9 cellular contexts compared by ENCODE assay signal in the genomic region with DNA sequence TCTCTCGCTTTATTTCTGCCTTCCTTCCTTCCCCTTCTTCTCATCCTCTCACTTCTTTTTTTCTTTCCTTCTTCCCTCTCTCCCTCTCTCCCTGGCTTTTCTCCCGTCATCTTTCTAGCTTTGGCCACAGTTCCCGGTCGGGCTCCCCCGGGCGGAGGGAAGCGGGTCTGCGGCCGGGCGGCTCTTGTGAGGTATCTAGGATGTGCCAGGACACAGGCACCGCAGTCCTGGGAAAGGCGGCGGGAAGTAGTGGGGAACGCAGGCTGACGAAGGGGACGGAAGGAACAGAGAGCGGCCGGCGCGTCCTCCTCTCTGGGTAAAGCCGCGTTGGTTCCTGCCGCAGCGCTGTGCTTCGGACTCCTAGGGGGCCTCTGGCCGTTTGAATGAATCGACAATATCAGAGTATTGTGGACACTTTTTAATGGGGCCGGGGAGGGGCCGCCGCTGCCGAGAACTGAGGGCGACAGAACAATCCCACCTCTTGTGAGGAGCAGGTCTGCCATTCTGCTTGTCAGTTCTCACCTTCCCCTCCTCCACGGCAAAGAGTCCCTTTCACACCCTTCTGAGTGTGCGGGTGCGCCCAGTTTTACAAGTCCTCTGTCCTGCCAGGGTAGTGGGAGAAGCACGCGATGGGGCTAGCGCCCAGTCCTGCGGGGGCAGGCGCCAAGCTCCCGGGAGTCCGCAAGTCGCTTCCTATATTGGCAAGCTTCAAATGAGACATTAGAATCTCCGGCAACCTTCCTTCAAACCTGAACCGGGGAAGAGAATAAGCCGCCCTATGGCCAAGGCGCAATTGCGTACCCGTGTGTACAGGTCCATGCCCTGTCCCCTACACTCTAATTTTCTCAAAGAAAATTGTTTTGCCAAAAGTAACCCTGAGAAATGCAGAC. TPM values are rescaled to one million over a fixed set of nuclear protein-coding genes. Genes with fewer than 3 reads are reported as not detected.
DNase-seq lines count a peak whose midpoint lies in the region; ATAC-seq and TF ChIP-seq lines count a peak whose summit lies in the region.
"Had no signal": no experiment of that assay in that cellular context is flagged by ENCODE, and none has a peak within 500 bp of the region (broad histone marks: within the 10 kb centered on the region; RNA-seq: fewer than 3 reads in every experiment).

No MANE protein-coding gene starts in this region.

- H3K27ac Mint-ChIP-seq in GM23338 = no peak overlapping the region
- no peak overlapping the region for H3K27ac Mint-ChIP-seq in stimulated activated naive CD8-positive, alpha-beta T cell treated with anti-CD3 and anti-CD28 coated beads, Interleukin-15, amount 100 ng/mL, for 72 hours

- H3K9me3 Mint-ChIP-seq in GM23338 = peaks cover 5% of the 10 kb centered on the region
- no peaks in the 10 kb centered on the region for H3K9me3 Mint-ChIP-seq in stimulated activated naive CD8-positive, alpha-beta T cell treated with anti-CD3 and anti-CD28 coated beads, Interleukin-15, amount 100 ng/mL, for 72 hours

- H3K79me2 ChIP-seq in GM23338 (replicated peaks; ENCODE audit: insufficient read depth) = no peaks in the 10 kb centered on the region
- H3K79me2 ChIP-seq: parathyroid adenoma had no signal

- H3F3A ChIP-seq in GM23338 (replicated peaks; ENCODE audit: low read depth) = peaks cover 51% of the 10 kb centered on the region

- ATAC-seq in GM23338 = peak; percentile 44
- ATAC-seq in stimulated activated naive CD8-positive, alpha-beta T cell treated with anti-CD3 and anti-CD28 coated beads, Interleukin-15, amount 100 ng/mL, for 72 hours = no peak

- H2AFZ ChIP-seq in GM23338 = peak overlapping the region; percentile 72
- H2AFZ ChIP-seq: parathyroid adenoma had no signal

- no peak overlapping the region for H3K27ac ChIP-seq in GM23338 (ENCODE audit: low read depth)
- H3K27ac ChIP-seq: parathyroid adenoma had no signal

- peaks cover 90% of the 10 kb centered on the region for H3K4me1 Mint-ChIP-seq in GM23338
- peaks cover 96% of the 10 kb centered on the region for H3K4me1 Mint-ChIP-seq in stimulated activated naive CD8-positive, alpha-beta T cell treated with anti-CD3 and anti-CD28 coated beads, Interleukin-15, amount 100 ng/mL, for 72 hours

- peak overlapping the region; percentile 92 for H3K4me2 ChIP-seq in GM23338

- H4K20me1 ChIP-seq in GM23338 (replicated peaks; ENCODE audit: insufficient read depth) = peaks cover 10% of the 10 kb centered on the region; the same call in 1 of the 2 replicates

- no peaks in the 10 kb centered on the region for H3K36me3 ChIP-seq in GM23338 (ENCODE audit: insufficient read depth)

- peak overlapping the region; percentile 92 for H3K4me3 ChIP-seq in AG09309 (ENCODE audit: control insufficient read depth, low read depth, low read length)
- peak overlapping the region; percentile 60 for H3K4me3 ChIP-seq in GM23338
- H3K4me3 ChIP-seq in iPS-11a (ENCODE audit: low read depth, low read length) = peak overlapping the region; percentile 24

- peak overlapping the region; percentile 72 for H3K4me3 Mint-ChIP-seq in GM23338
- peak overlapping the region; percentile 77 to 82 for H3K4me3 Mint-ChIP-seq in stimulated activated naive CD8-positive, alpha-beta T cell treated with anti-CD3 and anti-CD28 coated beads, Interleukin-15, amount 100 ng/mL, for 72 hours

- no peaks in the 10 kb centered on the region; the same call in 2 of the 3 replicates for H3K36me3 Mint-ChIP-seq in GM23338 (ENCODE audit: low read depth)

- H3K9me2 ChIP-seq in GM23338 (ENCODE audit: insufficient read depth) = no peaks in the 10 kb centered on the region

- H3K27me3 Mint-ChIP-seq in GM23338 (ENCODE audit: insufficient read depth, low read depth, poor library complexity) = peaks cover 100% of the 10 kb centered on the region
- H3K27me3 Mint-ChIP-seq in stimulated activated naive CD8-positive, alpha-beta T cell treated with anti-CD3 and anti-CD28 coated beads, Interleukin-15, amount 100 ng/mL, for 72 hours = peaks cover 100% of the 10 kb centered on the region

- TF ChIP-seq CTCF in AG09309 (IDR thresholded peaks at IDR 0.05; ENCODE audit: control insufficient read depth, insufficient read depth, low read depth, low read length, missing control alignments) (peak; percentile 87), GM23338 (conservative IDR thresholded peaks at IDR 0.05; ENCODE audit: low read depth in 2 of 2) (peak; percentile 52 to 71)

- peaks cover 72% of the 10 kb centered on the region for H3K4me1 ChIP-seq in GM23338 (ENCODE audit: insufficient read depth)
- H3K4me1 ChIP-seq: parathyroid adenoma had no signal

- peaks cover 100% of the 10 kb centered on the region for H3K27me3 ChIP-seq in GM23338 (ENCODE audit: insufficient read depth)

- DNase-seq in AG09309 (ENCODE audit: low read depth) (peak; percentile 29), GM23338 (ENCODE audit: low spot score) (peak; percentile 95), NCI-H524 (lab: John Stamatoyannopoulos, UW) (peak; percentile 65 to 83), amniotic epithelial cell (ENCODE audit: low read depth) (peak; percentile 22), NOMO-1 (lab: John Stamatoyannopoulos, UW; ENCODE audit: unreplicated experiment in 2 of 2) (no peak), MV-4-11 (lab: John Stamatoyannopoulos, UW) (no peak)
- DNase-seq in stimulated activated naive CD8-positive, alpha-beta T cell treated with anti-CD3 and anti-CD28 coated beads, Interleukin-15, amount 100 ng/mL, for 72 hours = peak; percentile 21 to 25

TF ChIP-seq in GM23338, 12 proteins besides CTCF, POLR2A, EP300 and RAD21:
- TF ChIP-seq CREB1 (CRISPR knock-in tag; IDR thresholded peaks at IDR 0.05; ENCODE audit: low read depth) (peak; percentile 30; the same call in 1 of the 2 replicates), NANOG (IDR thresholded peaks at IDR 0.05; ENCODE audit: borderline replicate concordance) (no peak), EZH2phosphoT487 (IDR thresholded peaks at IDR 0.05; ENCODE audit: unreplicated experiment) (peak; percentile 86), EZH2 (IDR thresholded peaks at IDR 0.05; ENCODE audit: low read depth, unreplicated experiment) (peak; percentile 91), JUNB (IDR thresholded peaks at IDR 0.05; ENCODE audit: unreplicated experiment) (no peak)
TF ChIP-seq in GM23338: peak in this region for 3.

RNA-seq across cellular contexts. Expression of a gene that starts 1.1 kb away (rescaled TPM):
- not detected in 2 replicates for total RNA-seq in GM23338 (2014; rRNA removed; shearing (Covaris generic))
- 0.23 TPM in 1 of 2 replicates, not detected in the other for polyA plus RNA-seq in GM23338 (2016; fragmentation: Nextera tagmentation; extraction: Ambion mirVana)

RNA-seq across cellular contexts. Expression of a gene that starts 13.6 kb away (rescaled TPM):
- total RNA-seq in GM23338 (2014; rRNA removed; shearing (Covaris generic)) = 2.7 TPM in 1 of 2 replicates, not detected in the other
- 3.8 and 4.1 TPM in 2 replicates for polyA plus RNA-seq in GM23338 (2016; fragmentation: Nextera tagmentation; extraction: Ambion mirVana)

Comparison
In these comparisons a context has a peak if more than half of its experiments do, and no peak if none do; other contexts are left out.
1. DNase-seq: peak in AG09309 (single experiment), GM23338 (single experiment), NCI-H524 (2 of 2), amniotic epithelial cell (single experiment) and stimulated activated naive CD8-positive, alpha-beta T cell treated with anti-CD3 and anti-CD28 coated beads, Interleukin-15, amount 100 ng/mL, for 72 hours (2 of 2); none in NOMO-1 (0 of 2) and MV-4-11 (single experiment).
2. H3K4me3 ChIP-seq: peak in every context shown above with its lines; median percentile 92 in AG09309; 60 in GM23338; 24 in iPS-11a.